14 cellular contexts compared by ENCODE assay signal in the genomic region with DNA sequence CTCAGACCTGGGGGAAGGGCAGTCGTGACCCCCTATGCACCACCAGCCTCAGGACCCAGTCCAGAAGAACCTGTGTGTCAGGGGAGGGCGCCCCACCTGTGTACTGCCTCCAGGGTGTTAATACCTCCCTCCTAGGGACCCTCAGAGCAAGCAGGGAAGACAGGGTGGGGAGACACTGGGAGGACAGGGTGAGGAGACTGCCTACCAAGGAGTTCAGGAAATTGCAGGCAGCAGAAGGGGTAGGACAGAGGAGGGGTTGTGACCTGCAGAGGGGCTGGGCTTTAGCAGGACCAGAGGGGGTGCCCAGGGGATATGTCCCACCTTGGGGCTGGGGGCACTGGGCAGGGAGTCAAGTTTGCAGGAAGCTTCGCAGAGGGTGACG. TPM values are rescaled to one million over a fixed set of nuclear protein-coding genes. Genes with fewer than 3 reads are reported as not detected.
DNase-seq lines count a peak whose midpoint lies in the region; ATAC-seq and TF ChIP-seq lines count a peak whose summit lies in the region.
"Had no signal": no experiment of that assay in that cellular context is flagged by ENCODE, and none has a peak within 500 bp of the region (broad histone marks: within the 10 kb centered on the region; RNA-seq: fewer than 3 reads in every experiment).

No MANE protein-coding gene starts in this region.

- no peak overlapping the region for H3K4me3 ChIP-seq in HEK293 (ENCODE audit: low read depth, low read length)
- no peak overlapping the region for H3K4me3 ChIP-seq in MG63
- H3K4me3 ChIP-seq: PC-9 had no signal

- CTCF ChIA-PET in HEK293 (lab: Yijun Ruan, JAX), result no interaction called here

- peak overlapping the region; percentile 55 for H3K27ac Mint-ChIP-seq in T-helper 2 cell treated with Interferon-gamma antibody and Interleukin-4, amounts not matched to agents 5 μg/mL and 100 μg/mL, for 36 hours
- H3K27ac Mint-ChIP-seq in neural crest cell (ENCODE audit: unreplicated experiment), result no peak overlapping the region
- peak overlapping the region in 1 of 2 donors; percentile 26 for H3K27ac Mint-ChIP-seq in effector memory CD8-positive, alpha-beta T cell

- TF ChIP-seq CTCF in HEK293 (tag by site-specific recombination; IDR thresholded peaks at IDR 0.05) (no peak), neural crest cell (conservative IDR thresholded peaks at IDR 0.05) (no peak)

- no peak overlapping the region for H3K4me3 Mint-ChIP-seq in T-helper 2 cell treated with Interferon-gamma antibody and Interleukin-4, amounts not matched to agents 5 μg/mL and 100 μg/mL, for 36 hours
- peak overlapping the region; percentile 47 for H3K4me3 Mint-ChIP-seq in neural crest cell
- H3K4me3 Mint-ChIP-seq in effector memory CD8-positive, alpha-beta T cell, result no peak overlapping the region
- H3K4me3 Mint-ChIP-seq: IgD-negative memory B cell had no signal

- H3K36me3 ChIP-seq in HEK293 (ENCODE audit: control insufficient read depth in 2 of 2, insufficient read depth in 1 of 2, low read length in 2 of 2), result peaks cover 30 to 62% of the 10 kb centered on the region in 2 experiments; a peak in 2 of 3 replicates
- H3K36me3 ChIP-seq in MG63, result peaks cover 39% of the 10 kb centered on the region

- peaks cover 37% of the 10 kb centered on the region for H3K36me3 Mint-ChIP-seq in T-helper 2 cell treated with Interferon-gamma antibody and Interleukin-4, amounts not matched to agents 5 μg/mL and 100 μg/mL, for 36 hours (ENCODE audit: low read depth)
- H3K36me3 Mint-ChIP-seq in neural crest cell (ENCODE audit: low read depth), result peaks cover 10% of the 10 kb centered on the region
- H3K36me3 Mint-ChIP-seq in effector memory CD8-positive, alpha-beta T cell (ENCODE audit: insufficient read depth), result no peaks in the 10 kb centered on the region

- ATAC-seq in effector memory CD8-positive, alpha-beta T cell (replicated peaks), result no peak
- no peak for ATAC-seq in SK-N-SH treated with all-trans-retinoic acid at 6 μM for 48 hours

- POLR2A ChIA-PET in HEK293 (lab: Yijun Ruan, JAX), result interaction anchor here (2.1 kb wide), 1 partner anchor 17 kb away, joined by 5 read pairs; no protein-coding TSS in a partner anchor

- H3K27me3 Mint-ChIP-seq in T-helper 2 cell treated with Interferon-gamma antibody and Interleukin-4, amounts not matched to agents 5 μg/mL and 100 μg/mL, for 36 hours (ENCODE audit: low read depth), result no peaks in the 10 kb centered on the region
- H3K27me3 Mint-ChIP-seq in neural crest cell (ENCODE audit: low read depth), result no peaks in the 10 kb centered on the region
- no peaks in the 10 kb centered on the region for H3K27me3 Mint-ChIP-seq in effector memory CD8-positive, alpha-beta T cell
- H3K27me3 Mint-ChIP-seq: IgD-negative memory B cell had no signal

- H3K4me1 Mint-ChIP-seq in T-helper 2 cell treated with Interferon-gamma antibody and Interleukin-4, amounts not matched to agents 5 μg/mL and 100 μg/mL, for 36 hours (ENCODE audit: low read depth), result peaks cover 23% of the 10 kb centered on the region
- peaks cover 26% of the 10 kb centered on the region for H3K4me1 Mint-ChIP-seq in neural crest cell
- peaks cover 0 to 11% of the 10 kb centered on the region in 2 donors for H3K4me1 Mint-ChIP-seq in effector memory CD8-positive, alpha-beta T cell (ENCODE audit: low read depth in 2 of 2)

- H3K27me3 ChIP-seq in MG63, result no peaks in the 10 kb centered on the region

- H3K27ac ChIP-seq in HEK293 (ENCODE audit: extremely low read depth, low read depth, low read length), result no peak overlapping the region
- H3K27ac ChIP-seq: PC-9 had no signal

- no peaks in the 10 kb centered on the region for H3K9me3 Mint-ChIP-seq in T-helper 2 cell treated with Interferon-gamma antibody and Interleukin-4, amounts not matched to agents 5 μg/mL and 100 μg/mL, for 36 hours
- no peaks in the 10 kb centered on the region for H3K9me3 Mint-ChIP-seq in neural crest cell
- no peaks in the 10 kb centered on the region for H3K9me3 Mint-ChIP-seq in effector memory CD8-positive, alpha-beta T cell
- H3K9me3 Mint-ChIP-seq: IgD-negative memory B cell had no signal

- peak; percentile 23; the same call in 1 of the 2 replicates for TF ChIP-seq POLR2A in Raji (IDR thresholded peaks at IDR 0.05; ENCODE audit: insufficient read depth, low read depth, low read length)

- DNase-seq in T-helper 2 cell treated with Interferon-gamma antibody and Interleukin-4, amounts not matched to agents 5 μg/mL and 100 μg/mL, for 36 hours (ENCODE audit: low spot score), result no peak
- DNase-seq in T-helper 2 cell (no peak), neural crest cell (ENCODE audit: low read depth, low spot score) (no peak), MG63 (no peak)
- DNase-seq in effector memory CD8-positive, alpha-beta T cell, result no peak
- DNase-seq: DMS 273 treated with DMSO at 0.1 percent for 48 hours, NCI-H1092 treated with DMSO at 0.1 percent for 48 hours, NCI-H1694 treated with DMSO at 0.1 percent for 48 hours, SHP77 treated with DMSO at 0.1 percent for 48 hours had no signal

- peaks cover 10% of the 10 kb centered on the region for H3K4me1 ChIP-seq in HEK293 (ENCODE audit: control insufficient read depth, insufficient read depth, low read length)

- H3K9me3 ChIP-seq in HEK293 (ENCODE audit: control insufficient read depth, insufficient read depth, low read depth, low read length) (no peaks in the 10 kb centered on the region), MG63 (no peaks in the 10 kb centered on the region)

TF ChIP-seq in HEK293, 187 proteins besides CTCF, POLR2A, EP300 and RAD21:
- TF ChIP-seq GLIS2 (tag by site-specific recombination; IDR thresholded peaks at IDR 0.05) (peak; percentile 33; the same call in 1 of the 2 replicates), ZNF48 (tag by site-specific recombination; IDR thresholded peaks at IDR 0.05) (no peak), ZIC2 (tag by site-specific recombination; IDR thresholded peaks at IDR 0.05) (peak; percentile 34; the same call in 1 of the 2 replicates)
TF ChIP-seq in HEK293: peak in this region for 2.

TF ChIP-seq in SK-N-SH treated with all-trans-retinoic acid at 6 μM for 48 hours, 23 proteins besides CTCF, POLR2A, EP300 and RAD21:
- TF ChIP-seq, protein P1, sequence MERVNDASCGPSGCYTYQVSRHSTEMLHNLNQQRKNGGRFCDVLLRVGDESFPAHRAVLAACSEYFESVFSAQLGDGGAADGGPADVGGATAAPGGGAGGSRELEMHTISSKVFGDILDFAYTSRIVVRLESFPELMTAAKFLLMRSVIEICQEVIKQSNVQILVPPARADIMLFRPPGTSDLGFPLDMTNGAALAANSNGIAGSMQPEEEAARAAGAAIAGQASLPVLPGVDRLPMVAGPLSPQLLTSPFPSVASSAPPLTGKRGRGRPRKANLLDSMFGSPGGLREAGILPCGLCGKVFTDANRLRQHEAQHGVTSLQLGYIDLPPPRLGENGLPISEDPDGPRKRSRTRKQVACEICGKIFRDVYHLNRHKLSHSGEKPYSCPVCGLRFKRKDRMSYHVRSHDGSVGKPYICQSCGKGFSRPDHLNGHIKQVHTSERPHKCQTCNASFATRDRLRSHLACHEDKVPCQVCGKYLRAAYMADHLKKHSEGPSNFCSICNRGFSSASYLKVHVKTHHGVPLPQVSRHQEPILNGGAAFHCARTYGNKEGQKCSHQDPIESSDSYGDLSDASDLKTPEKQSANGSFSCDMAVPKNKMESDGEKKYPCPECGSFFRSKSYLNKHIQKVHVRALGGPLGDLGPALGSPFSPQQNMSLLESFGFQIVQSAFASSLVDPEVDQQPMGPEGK (CRISPR knock-in tag; IDR thresholded peaks at IDR 0.05; ENCODE audit: borderline replicate concordance), result no peak
- no peak for TF ChIP-seq ZFP30 (CRISPR knock-in tag; IDR thresholded peaks at IDR 0.05)
- TF ChIP-seq SNAI2 (CRISPR knock-in tag; IDR thresholded peaks at IDR 0.05), result no peak
- TF ChIP-seq, protein P2, sequence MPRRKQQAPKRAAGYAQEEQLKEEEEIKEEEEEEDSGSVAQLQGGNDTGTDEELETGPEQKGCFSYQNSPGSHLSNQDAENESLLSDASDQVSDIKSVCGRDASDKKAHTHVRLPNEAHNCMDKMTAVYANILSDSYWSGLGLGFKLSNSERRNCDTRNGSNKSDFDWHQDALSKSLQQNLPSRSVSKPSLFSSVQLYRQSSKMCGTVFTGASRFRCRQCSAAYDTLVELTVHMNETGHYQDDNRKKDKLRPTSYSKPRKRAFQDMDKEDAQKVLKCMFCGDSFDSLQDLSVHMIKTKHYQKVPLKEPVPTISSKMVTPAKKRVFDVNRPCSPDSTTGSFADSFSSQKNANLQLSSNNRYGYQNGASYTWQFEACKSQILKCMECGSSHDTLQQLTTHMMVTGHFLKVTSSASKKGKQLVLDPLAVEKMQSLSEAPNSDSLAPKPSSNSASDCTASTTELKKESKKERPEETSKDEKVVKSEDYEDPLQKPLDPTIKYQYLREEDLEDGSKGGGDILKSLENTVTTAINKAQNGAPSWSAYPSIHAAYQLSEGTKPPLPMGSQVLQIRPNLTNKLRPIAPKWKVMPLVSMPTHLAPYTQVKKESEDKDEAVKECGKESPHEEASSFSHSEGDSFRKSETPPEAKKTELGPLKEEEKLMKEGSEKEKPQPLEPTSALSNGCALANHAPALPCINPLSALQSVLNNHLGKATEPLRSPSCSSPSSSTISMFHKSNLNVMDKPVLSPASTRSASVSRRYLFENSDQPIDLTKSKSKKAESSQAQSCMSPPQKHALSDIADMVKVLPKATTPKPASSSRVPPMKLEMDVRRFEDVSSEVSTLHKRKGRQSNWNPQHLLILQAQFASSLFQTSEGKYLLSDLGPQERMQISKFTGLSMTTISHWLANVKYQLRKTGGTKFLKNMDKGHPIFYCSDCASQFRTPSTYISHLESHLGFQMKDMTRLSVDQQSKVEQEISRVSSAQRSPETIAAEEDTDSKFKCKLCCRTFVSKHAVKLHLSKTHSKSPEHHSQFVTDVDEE (CRISPR knock-in tag; IDR thresholded peaks at IDR 0.05), result no peak

RNA-seq across cellular contexts. Expression of a gene that starts 5.2 kb away (rescaled TPM):
- total RNA-seq in neural crest cell, result 61.0 and 61.5 TPM in 2 replicates
- 3.0 and 4.7 TPM in 2 replicates for total RNA-seq in MG63 (2014; rRNA removed; shearing (Covaris generic); ENCODE audit: low replicate concordance)

RNA-seq across cellular contexts. Expression of a gene that starts 5.5 kb away (rescaled TPM):
- total RNA-seq in neural crest cell, result 54.8 and 60.4 TPM in 2 replicates
- total RNA-seq in MG63 (2014; rRNA removed; shearing (Covaris generic); ENCODE audit: low replicate concordance), result 51.7 and 57.0 TPM in 2 replicates

RNA-seq across cellular contexts. Expression of a gene that starts 32.3 kb away (rescaled TPM):
- total RNA-seq in neural crest cell, result 23.0 and 23.1 TPM in 2 replicates
- total RNA-seq in MG63 (2014; rRNA removed; shearing (Covaris generic); ENCODE audit: low replicate concordance), result 42.8 and 55.8 TPM in 2 replicates

RNA-seq across cellular contexts. Expression of a gene that starts 33.0 kb away (rescaled TPM):
- total RNA-seq in neural crest cell, result 142 and 153 TPM in 2 replicates
- total RNA-seq in MG63 (2014; rRNA removed; shearing (Covaris generic); ENCODE audit: low replicate concordance), result 76.0 and 108 TPM in 2 replicates

Comparison
In these comparisons a context has a peak if more than half of its experiments do, and no peak if none do; other contexts are left out.
1. RNA of a gene that starts 5.2 kb away (total RNA-seq): 61.0 to 61.5 TPM in neural crest cell; 3.0 to 4.7 TPM in MG63; every median in the first group is over 10 times any median in the second.